In genomic region chr3:43690400-43691119, GRCh38 we compare ENCODE assay signal across 1 cellular context.
A peak's percentile ranks its signal among the peaks of the same experiment; 100 is the strongest.
TF ChIP-seq lines count a peak whose summit lies in the region.

TSS of gene ABHD5 (plus strand) at chr3:43690938. CDS start at chr3:43690993, 55 bp downstream.

TF ChIP-seq in HepG2, 621 proteins besides CTCF, POLR2A, EP300 and RAD21 (continued from another document and continues in another):
- TF ChIP-seq GTF3A (CRISPR knock-in tag; conservative IDR thresholded peaks at IDR 0.05) (no peak), ZNF335 (CRISPR knock-in tag; IDR thresholded peaks at IDR 0.05) (peak; percentile 40; the same call in 1 of the 2 replicates), ZNF18 (CRISPR knock-in tag; IDR thresholded peaks at IDR 0.05; ENCODE audit: insufficient replicate concordance) (peak; percentile 60), ZNF503 (CRISPR knock-in tag; IDR thresholded peaks at IDR 0.05) (no peak), SCMH1 (CRISPR knock-in tag; IDR thresholded peaks at IDR 0.05; ENCODE audit: borderline replicate concordance) (no peak), ZNF572 (CRISPR knock-in tag; IDR thresholded peaks at IDR 0.05) (0 out of 2 replicates have a peak, but pooled peaks have one; percentile 66), WIZ (CRISPR knock-in tag; IDR thresholded peaks at IDR 0.05) (peak; percentile 91), SSRP1 (CRISPR knock-in tag; IDR thresholded peaks at IDR 0.05) (no peak), CCDC6 (CRISPR knock-in tag; IDR thresholded peaks at IDR 0.05) (peak; percentile 95), ZNF687 (CRISPR knock-in tag; IDR thresholded peaks at IDR 0.05) (peak; percentile 100), ZNF232 (CRISPR knock-in tag; IDR thresholded peaks at IDR 0.05; ENCODE audit: borderline replicate concordance) (peak; percentile 68; the same call in 1 of the 2 replicates), ATF7 (IDR thresholded peaks at IDR 0.05) (no peak), ATF7 (CRISPR knock-in tag; IDR thresholded peaks at IDR 0.05) (peak; percentile 70; the same call in 1 of the 2 replicates), NFE2L1 (CRISPR knock-in tag; IDR thresholded peaks at IDR 0.05; ENCODE audit: borderline replicate concordance) (no peak; the same call in 1 of the 2 replicates), ZBTB20 (CRISPR knock-in tag; IDR thresholded peaks at IDR 0.05; ENCODE audit: borderline replicate concordance, low read depth) (no peak; the same call in 1 of the 2 replicates), ZNF343 (CRISPR knock-in tag; IDR thresholded peaks at IDR 0.05) (peak; percentile 97), PPARG (CRISPR knock-in tag; conservative IDR thresholded peaks at IDR 0.05) (peak; percentile 50), HIC2 (CRISPR knock-in tag; IDR thresholded peaks at IDR 0.05; ENCODE audit: low read depth) (no peak), ZNF609 (CRISPR knock-in tag; IDR thresholded peaks at IDR 0.05; ENCODE audit: borderline replicate concordance) (no peak; the same call in 1 of the 2 replicates), ZNF614 (CRISPR knock-in tag; IDR thresholded peaks at IDR 0.05; ENCODE audit: borderline replicate concordance) (peak; percentile 68; the same call in 1 of the 2 replicates), CBX5 (CRISPR knock-in tag; IDR thresholded peaks at IDR 0.05; ENCODE audit: borderline replicate concordance) (peak; percentile 75; the same call in 1 of the 2 replicates), ZNF253 (CRISPR knock-in tag; IDR thresholded peaks at IDR 0.05; ENCODE audit: borderline replicate concordance) (peak; percentile 85), USF2 (IDR thresholded peaks at IDR 0.05; ENCODE audit: low read depth, low read length) (no peak), USF2 (CRISPR knock-in tag; IDR thresholded peaks at IDR 0.05; ENCODE audit: borderline replicate concordance) (no peak), KAT2B (IDR thresholded peaks at IDR 0.05; ENCODE audit: borderline replicate concordance, low read depth, low read length) (no peak), IKZF1 (IDR thresholded peaks at IDR 0.05) (no peak), TFAP4 (IDR thresholded peaks at IDR 0.05; ENCODE audit: borderline replicate concordance, low read depth) (peak; percentile 28; the same call in 1 of the 2 replicates), MATR3 (CRISPR knock-in tag; IDR thresholded peaks at IDR 0.05) (no peak), ATF2 (CRISPR knock-in tag; IDR thresholded peaks at IDR 0.05) (peak; percentile 69), IRF2 (CRISPR knock-in tag; IDR thresholded peaks at IDR 0.05) (peak; percentile 72), ZBTB7A (CRISPR knock-in tag; IDR thresholded peaks at IDR 0.05) (peak; percentile 68; the same call in 1 of the 2 replicates), PRDM4 (CRISPR knock-in tag; IDR thresholded peaks at IDR 0.05; ENCODE audit: borderline replicate concordance) (no peak), JARID2 (CRISPR knock-in tag; IDR thresholded peaks at IDR 0.05; ENCODE audit: insufficient replicate concordance) (no peak)
